In genomic region chr13:76812971-76813691, GRCh38 we compare ENCODE assay signal across 11 cellular contexts.
A peak's percentile ranks its signal among the peaks of the same experiment; 100 is the strongest.
DNase-seq lines count a peak whose midpoint lies in the region; ATAC-seq lines count a peak whose summit lies in the region.
"Had no signal": no experiment of that assay in that cellular context is flagged by ENCODE, and none has a peak within 500 bp of the region (broad histone marks: within the 10 kb centered on the region; RNA-seq: fewer than 3 reads in every experiment).

No MANE protein-coding gene starts in this region.

- ATAC-seq in HG02588 (IDR thresholded peaks at IDR 0.05; ENCODE audit: unreplicated experiment): no peak
- no peak for ATAC-seq in HG02852 (IDR thresholded peaks at IDR 0.05; ENCODE audit: unreplicated experiment)
- ATAC-seq: stimulated activated naive CD8-positive, alpha-beta T cell treated with anti-CD3 and anti-CD28 coated beads, Interleukin-15, Interleukin-2, amounts not matched to agents 100 U/mL and 50 U/mL, for 24 hours had no signal

- DNase-seq in Ammon's horn (ENCODE audit: low spot score) (peak; percentile 45), cerebellar cortex (ENCODE audit: low spot score) (peak; percentile 80), cardiac septum (ENCODE audit: low spot score) (peak; percentile 79), putamen (ENCODE audit: low spot score) (peak; percentile 27)
- DNase-seq in stimulated activated CD4-positive, alpha-beta T cell treated with anti-CD3 and anti-CD28 coated beads, Interleukin-2, amount 100 ng/mL, for 24 hours: no peak
- DNase-seq in activated CD8-positive, alpha-beta memory T cell treated with anti-CD3 and anti-CD28 coated beads, Interleukin-2, amount 50 U/mL, for 4 hours: no peak
- DNase-seq: brain microvascular endothelial cell; NCI-H1105 treated with DMSO at 0.1 percent for 48 hours; stimulated activated naive CD8-positive, alpha-beta T cell treated with anti-CD3 and anti-CD28 coated beads, Interleukin-15, Interleukin-2, amounts not matched to agents 100 U/mL and 50 U/mL, for 24 hours had no signal

- intact Hi-C loops in cardiac septum (cut with DNase I): no loop called here

Comparison
In these comparisons a context has a peak if more than half of its experiments do, and no peak if none do; other contexts are left out.
1. DNase-seq: peak in Ammon's horn (single experiment), cerebellar cortex (single experiment), cardiac septum (single experiment) and putamen (single experiment); none in stimulated activated CD4-positive, alpha-beta T cell treated with anti-CD3 and anti-CD28 coated beads, Interleukin-2, amount 100 ng/mL, for 24 hours (0 of 2) and activated CD8-positive, alpha-beta memory T cell treated with anti-CD3 and anti-CD28 coated beads, Interleukin-2, amount 50 U/mL, for 4 hours (single experiment).